In the genomic region with DNA sequence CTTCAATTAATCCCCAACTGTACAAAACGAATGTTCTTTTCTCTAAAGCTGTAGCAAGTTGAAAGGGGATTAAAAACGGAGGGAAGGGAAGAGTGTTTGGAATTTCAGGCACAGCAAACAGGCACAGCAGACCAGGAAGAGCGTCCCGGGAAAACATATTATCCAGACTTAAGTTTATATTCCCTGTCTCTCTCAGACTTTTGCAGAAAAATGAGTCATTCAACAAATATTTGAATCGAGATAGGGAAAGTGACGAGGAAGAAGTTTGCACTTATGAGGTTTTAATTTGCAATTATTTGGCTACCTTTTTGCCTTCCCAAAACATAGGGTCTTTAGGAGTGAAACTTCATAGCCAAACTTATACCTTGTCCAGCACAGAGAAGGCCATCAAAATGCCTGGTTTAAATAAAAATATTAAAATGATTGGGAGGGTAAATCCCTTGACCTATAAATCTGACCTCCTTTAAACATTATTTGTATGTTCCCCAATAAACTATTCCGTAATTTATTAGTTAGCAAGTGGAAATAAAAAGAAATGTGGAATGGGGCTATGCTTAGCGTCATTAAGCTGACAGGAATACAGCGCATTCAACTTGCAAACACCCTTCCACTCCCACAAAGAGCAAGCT, we compare ENCODE assay signal across 8 cellular contexts. TPM values are rescaled to one million over a fixed set of nuclear protein-coding genes. Genes with fewer than 3 reads are reported as not detected.
A peak's percentile ranks its signal among the peaks of the same experiment; 100 is the strongest.
DNase-seq lines count a peak whose midpoint lies in the region; ATAC-seq and TF ChIP-seq lines count a peak whose summit lies in the region.

No MANE protein-coding gene starts in this region.

- intact Hi-C loops in sigmoid colon (cut with DNase I), result loop anchor here (2.0 to 10.0 kb wide), 3 partner anchors 46 to 114 kb away; a partner anchor contains a TSS

- no peak for TF ChIP-seq EP300 in sigmoid colon (IDR thresholded peaks at IDR 0.05)

- no peaks in the 10 kb centered on the region for H3K9me3 ChIP-seq in sigmoid colon

- H3K27me3 ChIP-seq in sigmoid colon, result no peaks in the 10 kb centered on the region

- TF ChIP-seq CTCF in VCaP (conservative IDR thresholded peaks at IDR 0.05), result no peak
- no peak for TF ChIP-seq CTCF in foreskin fibroblast (IDR thresholded peaks at IDR 0.05; ENCODE audit: low read depth, low read length)
- no peak for TF ChIP-seq CTCF in sigmoid colon (IDR thresholded peaks at IDR 0.05)

- ATAC-seq in GM18907 (IDR thresholded peaks at IDR 0.05; ENCODE audit: unreplicated experiment) (peak; percentile 81), HG03045 (IDR thresholded peaks at IDR 0.05; ENCODE audit: unreplicated experiment) (peak; percentile 79), GM18520 (IDR thresholded peaks at IDR 0.05; ENCODE audit: unreplicated experiment) (no peak)

- H3K4me3 ChIP-seq in foreskin fibroblast (ENCODE audit: low read depth in 1 of 2, low read length in 2 of 2) (peak overlapping the region; percentile 53 to 87), sigmoid colon (peak overlapping the region; percentile 11 to 58 (median 52))

- DNase-seq in foreskin fibroblast (peak in 1 of 2 donors; percentile 68), sigmoid colon (no peak), T1000 (lab: John Stamatoyannopoulos, UW) (no peak), retina (no peak)

- peaks cover 0 to 12% (median 11%) of the 10 kb centered on the region in 4 donors for H3K4me1 ChIP-seq in sigmoid colon

- WGBS in sigmoid colon, 2 donors, result 9 to 31% methylated on average over 9 of the region's 9 CpGs

- H3K27ac ChIP-seq in VCaP (peak overlapping the region; percentile 63), sigmoid colon (peak overlapping the region; percentile 82 to 92 (median 90))

- H3K36me3 ChIP-seq in sigmoid colon, result no peaks in the 10 kb centered on the region

- TF ChIP-seq POLR2A in sigmoid colon (IDR thresholded peaks at IDR 0.05), result no peak

RNA-seq across cellular contexts. Expression of a gene that starts 16.0 kb away (rescaled TPM):
- total RNA-seq in sigmoid colon, result 1 to 10 TPM; 4.4 to 7.8 (median 4.9) TPM
- 1 to 10 TPM; 1.6 to 6.9 (median 1.8) TPM for polyA plus RNA-seq in sigmoid colon
